In genomic region chr10:129689681-129690080, GRCh38 we compare ENCODE assay signal across 24 cellular contexts.
DNase-seq lines count a peak whose midpoint lies in the region; ATAC-seq, FAIRE-seq and TF ChIP-seq lines count a peak whose summit lies in the region.
"Had no signal": no experiment of that assay in that cellular context is flagged by ENCODE, and none has a peak within 500 bp of the region (broad histone marks: within the 10 kb centered on the region; RNA-seq: fewer than 3 reads in every experiment).

No MANE protein-coding gene starts in this region.

- H3K4me1 ChIP-seq in GM23248 (ENCODE audit: insufficient read depth) (peaks cover 15% of the 10 kb centered on the region), gastrocnemius medialis (peaks cover 0 to 7% of the 10 kb centered on the region in 2 donors)
- H3K4me1 ChIP-seq: HAP-1 had no signal

- intact Hi-C loops in left cardiac atrium (cut with DNase I) = no loop called here
- intact Hi-C loops in gastrocnemius medialis (cut with DNase I; ENCODE audit: low total_unique reads) = no loop called here

- no peak overlapping the region for H3K9ac ChIP-seq in GM23248

- no peaks in the 10 kb centered on the region for H3K79me2 ChIP-seq in GM23248 (ENCODE audit: insufficient read depth)

- TF ChIP-seq POLR2A in gastrocnemius medialis (IDR thresholded peaks at IDR 0.05) = no peak

- 15 to 16% methylated on average over 4 of the region's 4 CpGs for WGBS in GM23248 (ENCODE audit: low coverage in 1 of 2, low lambda C conversion rate in 2 of 2, missing lambda C conversion rate in 2 of 2), 2 experiments

- H3K27me3 ChIP-seq in GM23248 (replicated peaks; ENCODE audit: insufficient read depth) (no peaks in the 10 kb centered on the region), gastrocnemius medialis (no peaks in the 10 kb centered on the region)
- H3K27me3 ChIP-seq: tibial nerve had no signal

- H3F3A ChIP-seq in GM23248 (ENCODE audit: insufficient read depth) = no peaks in the 10 kb centered on the region

- no peak for FAIRE-seq in RCC 7860 (lab: Jason Lieb, UNC)
- FAIRE-seq: GM12892 had no signal

- no peaks in the 10 kb centered on the region for H3K9me3 ChIP-seq in GM23248 (ENCODE audit: low read depth)
- H3K9me3 ChIP-seq in gastrocnemius medialis = no peaks in the 10 kb centered on the region
- H3K9me3 ChIP-seq: HAP-1, tibial nerve had no signal

- DNase-seq in GM23248 (peak; percentile 45), dermis microvascular lymphatic vessel endothelial cell (ENCODE audit: low read depth in 2 of 2) (peak; percentile 24), left cardiac atrium (no peak), gastrocnemius medialis (no peak), RCC 7860 (ENCODE audit: low spot score) (no peak), hepatic stellate cell (ENCODE audit: low spot score) (no peak), omental fat pad (ENCODE audit: low spot score) (no peak), GM20000 (ENCODE audit: low spot score) (no peak)
- DNase-seq: activated CD4-positive, alpha-beta T cell treated with anti-CD3 and anti-CD28 coated beads, Interleukin-2, amount 10 ng/mL, durations not matched to agents 7 days and 5 days; activated naive CD4-positive, alpha-beta T cell treated with anti-CD3 and anti-CD28 coated beads for 36 hours; activated T-cell treated with anti-CD3 and anti-CD28 coated beads, Interleukin-2, amount 50 U/mL, for 48 hours; amniotic stem cell; C1 segment of cervical spinal cord; Calu3; DND-41; mesendoderm; naive thymus-derived CD4-positive, alpha-beta T cell; NCI-H187; NCI-H526; stimulated activated naive CD8-positive, alpha-beta T cell treated with anti-CD3 and anti-CD28 coated beads, Interleukin-15, Interleukin-2, amounts not matched to agents 100 U/mL and 50 U/mL, for 24 hours had no signal

- no peaks in the 10 kb centered on the region for H3K9me2 ChIP-seq in GM23248 (ENCODE audit: insufficient read depth)

- peak overlapping the region; percentile 50; the same call in 1 of the 2 replicates for H2AFZ ChIP-seq in GM23248

- TF ChIP-seq CTCF in gastrocnemius medialis (IDR thresholded peaks at IDR 0.05 in 4 of 5, conservative IDR thresholded peaks at IDR 0.05 in 1 of 5) (no peak), omental fat pad (IDR thresholded peaks at IDR 0.05) (no peak), GM20000 (IDR thresholded peaks at IDR 0.05; ENCODE audit: extremely low read depth, missing control alignments) (no peak)

- peak; percentile 38 to 79 for ATAC-seq in left cardiac atrium
- ATAC-seq in gastrocnemius medialis = peak; percentile 49 to 69
- ATAC-seq in omental fat pad (ENCODE audit: low FRiP score) = no peak
- ATAC-seq: naive thymus-derived CD4-positive, alpha-beta T cell; stimulated activated naive CD8-positive, alpha-beta T cell treated with anti-CD3 and anti-CD28 coated beads, Interleukin-15, Interleukin-2, amounts not matched to agents 100 U/mL and 50 U/mL, for 24 hours had no signal

- no peaks in the 10 kb centered on the region for H3K36me3 ChIP-seq in GM23248 (ENCODE audit: low read depth)
- H3K36me3 ChIP-seq in gastrocnemius medialis = no peaks in the 10 kb centered on the region
- H3K36me3 ChIP-seq: HAP-1, tibial nerve had no signal

- H3K4me2 ChIP-seq in GM23248 (ENCODE audit: unreplicated experiment) = no peak overlapping the region

- in situ Hi-C loops in GM23248 (cut with MboI) (no loop called here), gastrocnemius medialis (cut with MboI; ENCODE audit: low sequenced_read_pairs in 4 of 4) (no loop called here)

- H3K27ac ChIP-seq in GM23248 (peak overlapping the region; percentile 38), gastrocnemius medialis (peak overlapping the region in 1 of 4 donors; percentile 3)
- H3K27ac ChIP-seq: VCaP had no signal

- no peak overlapping the region; the same call in 1 of the 2 replicates for H3K4me3 ChIP-seq in GM23248
- H3K4me3 ChIP-seq in gastrocnemius medialis = no peak overlapping the region
- H3K4me3 ChIP-seq: HAP-1, tibial nerve had no signal

- H4K20me1 ChIP-seq in GM23248 (ENCODE audit: insufficient read depth) = no peaks in the 10 kb centered on the region

Comparison
In these comparisons a context has a peak if more than half of its experiments do, and no peak if none do; other contexts are left out.
1. DNase-seq: peak in GM23248 (single experiment) and dermis microvascular lymphatic vessel endothelial cell (2 of 2); none in left cardiac atrium (single experiment), gastrocnemius medialis (0 of 2), RCC 7860 (single experiment), hepatic stellate cell (single experiment), omental fat pad (single experiment) and GM20000 (single experiment).